ENCODE assay signal across 1 cellular context in the genomic region with DNA sequence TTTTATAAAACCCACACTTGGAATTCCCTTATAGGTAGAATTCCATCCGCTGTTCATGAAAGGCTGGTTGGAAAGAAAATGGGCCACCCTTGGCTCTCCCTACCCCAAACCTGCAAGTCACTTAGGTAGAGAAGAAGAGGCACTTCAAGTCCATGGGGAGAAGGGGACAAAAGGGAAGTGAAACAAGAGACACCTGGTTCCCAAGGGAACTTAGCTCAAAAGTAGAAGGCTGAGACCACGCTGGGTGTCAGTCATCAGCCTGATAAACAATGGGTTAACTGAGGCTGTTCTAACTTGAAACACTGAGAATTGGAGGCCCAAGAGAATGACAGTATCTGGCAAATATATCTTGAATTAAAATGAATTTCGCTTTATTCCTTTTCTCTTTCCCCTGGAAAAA.
TF ChIP-seq lines count a peak whose summit lies in the region.

No MANE protein-coding gene starts in this region.

TF ChIP-seq in GM23338, 12 proteins besides CTCF, POLR2A, EP300 and RAD21 (continued from another document):
- TF ChIP-seq, protein P1, sequence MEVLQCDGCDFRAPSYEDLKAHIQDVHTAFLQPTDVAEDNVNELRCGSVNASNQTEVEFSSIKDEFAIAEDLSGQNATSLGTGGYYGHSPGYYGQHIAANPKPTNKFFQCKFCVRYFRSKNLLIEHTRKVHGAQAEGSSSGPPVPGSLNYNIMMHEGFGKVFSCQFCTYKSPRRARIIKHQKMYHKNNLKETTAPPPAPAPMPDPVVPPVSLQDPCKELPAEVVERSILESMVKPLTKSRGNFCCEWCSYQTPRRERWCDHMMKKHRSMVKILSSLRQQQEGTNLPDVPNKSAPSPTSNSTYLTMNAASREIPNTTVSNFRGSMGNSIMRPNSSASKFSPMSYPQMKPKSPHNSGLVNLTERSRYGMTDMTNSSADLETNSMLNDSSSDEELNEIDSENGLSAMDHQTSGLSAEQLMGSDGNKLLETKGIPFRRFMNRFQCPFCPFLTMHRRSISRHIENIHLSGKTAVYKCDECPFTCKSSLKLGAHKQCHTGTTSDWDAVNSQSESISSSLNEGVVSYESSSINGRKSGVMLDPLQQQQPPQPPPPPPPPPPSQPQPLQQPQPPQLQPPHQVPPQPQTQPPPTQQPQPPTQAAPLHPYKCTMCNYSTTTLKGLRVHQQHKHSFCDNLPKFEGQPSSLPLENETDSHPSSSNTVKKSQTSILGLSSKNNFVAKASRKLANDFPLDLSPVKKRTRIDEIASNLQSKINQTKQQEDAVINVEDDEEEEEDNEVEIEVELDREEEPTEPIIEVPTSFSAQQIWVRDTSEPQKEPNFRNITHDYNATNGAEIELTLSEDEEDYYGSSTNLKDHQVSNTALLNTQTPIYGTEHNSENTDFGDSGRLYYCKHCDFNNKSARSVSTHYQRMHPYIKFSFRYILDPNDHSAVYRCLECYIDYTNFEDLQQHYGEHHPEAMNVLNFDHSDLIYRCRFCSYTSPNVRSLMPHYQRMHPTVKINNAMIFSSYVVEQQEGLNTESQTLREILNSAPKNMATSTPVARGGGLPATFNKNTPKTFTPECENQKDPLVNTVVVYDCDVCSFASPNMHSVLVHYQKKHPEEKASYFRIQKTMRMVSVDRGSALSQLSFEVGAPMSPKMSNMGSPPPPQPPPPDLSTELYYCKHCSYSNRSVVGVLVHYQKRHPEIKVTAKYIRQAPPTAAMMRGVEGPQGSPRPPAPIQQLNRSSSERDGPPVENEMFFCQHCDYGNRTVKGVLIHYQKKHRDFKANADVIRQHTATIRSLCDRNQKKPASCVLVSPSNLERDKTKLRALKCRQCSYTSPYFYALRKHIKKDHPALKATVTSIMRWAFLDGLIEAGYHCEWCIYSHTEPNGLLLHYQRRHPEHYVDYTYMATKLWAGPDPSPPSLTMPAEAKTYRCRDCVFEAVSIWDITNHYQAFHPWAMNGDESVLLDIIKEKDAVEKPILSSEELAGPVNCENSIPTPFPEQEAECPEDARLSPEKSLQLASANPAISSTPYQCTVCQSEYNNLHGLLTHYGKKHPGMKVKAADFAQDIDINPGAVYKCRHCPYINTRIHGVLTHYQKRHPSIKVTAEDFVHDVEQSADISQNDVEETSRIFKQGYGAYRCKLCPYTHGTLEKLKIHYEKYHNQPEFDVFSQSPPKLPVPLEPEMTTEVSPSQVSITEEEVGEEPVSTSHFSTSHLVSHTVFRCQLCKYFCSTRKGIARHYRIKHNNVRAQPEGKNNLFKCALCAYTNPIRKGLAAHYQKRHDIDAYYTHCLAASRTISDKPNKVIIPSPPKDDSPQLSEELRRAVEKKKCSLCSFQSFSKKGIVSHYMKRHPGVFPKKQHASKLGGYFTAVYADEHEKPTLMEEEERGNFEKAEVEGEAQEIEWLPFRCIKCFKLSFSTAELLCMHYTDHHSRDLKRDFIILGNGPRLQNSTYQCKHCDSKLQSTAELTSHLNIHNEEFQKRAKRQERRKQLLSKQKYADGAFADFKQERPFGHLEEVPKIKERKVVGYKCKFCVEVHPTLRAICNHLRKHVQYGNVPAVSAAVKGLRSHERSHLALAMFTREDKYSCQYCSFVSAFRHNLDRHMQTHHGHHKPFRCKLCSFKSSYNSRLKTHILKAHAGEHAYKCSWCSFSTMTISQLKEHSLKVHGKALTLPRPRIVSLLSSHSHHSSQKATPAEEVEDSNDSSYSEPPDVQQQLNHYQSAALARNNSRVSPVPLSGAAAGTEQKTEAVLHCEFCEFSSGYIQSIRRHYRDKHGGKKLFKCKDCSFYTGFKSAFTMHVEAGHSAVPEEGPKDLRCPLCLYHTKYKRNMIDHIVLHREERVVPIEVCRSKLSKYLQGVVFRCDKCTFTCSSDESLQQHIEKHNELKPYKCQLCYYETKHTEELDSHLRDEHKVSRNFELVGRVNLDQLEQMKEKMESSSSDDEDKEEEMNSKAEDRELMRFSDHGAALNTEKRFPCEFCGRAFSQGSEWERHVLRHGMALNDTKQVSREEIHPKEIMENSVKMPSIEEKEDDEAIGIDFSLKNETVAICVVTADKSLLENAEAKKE (CRISPR knock-in tag; IDR thresholded peaks at IDR 0.05): no peak
- TF ChIP-seq ZNF114 (CRISPR knock-in tag; IDR thresholded peaks at IDR 0.05) (no peak), STAT1 (IDR thresholded peaks at IDR 0.05; ENCODE audit: unreplicated experiment) (no peak), CREB1 (CRISPR knock-in tag; IDR thresholded peaks at IDR 0.05; ENCODE audit: low read depth) (no peak), NANOG (IDR thresholded peaks at IDR 0.05; ENCODE audit: borderline replicate concordance) (no peak), ZNF331 (CRISPR knock-in tag; IDR thresholded peaks at IDR 0.05; ENCODE audit: low read depth) (no peak), EZH2 (IDR thresholded peaks at IDR 0.05; ENCODE audit: low read depth, unreplicated experiment) (no peak)
- TF ChIP-seq, protein P2, sequence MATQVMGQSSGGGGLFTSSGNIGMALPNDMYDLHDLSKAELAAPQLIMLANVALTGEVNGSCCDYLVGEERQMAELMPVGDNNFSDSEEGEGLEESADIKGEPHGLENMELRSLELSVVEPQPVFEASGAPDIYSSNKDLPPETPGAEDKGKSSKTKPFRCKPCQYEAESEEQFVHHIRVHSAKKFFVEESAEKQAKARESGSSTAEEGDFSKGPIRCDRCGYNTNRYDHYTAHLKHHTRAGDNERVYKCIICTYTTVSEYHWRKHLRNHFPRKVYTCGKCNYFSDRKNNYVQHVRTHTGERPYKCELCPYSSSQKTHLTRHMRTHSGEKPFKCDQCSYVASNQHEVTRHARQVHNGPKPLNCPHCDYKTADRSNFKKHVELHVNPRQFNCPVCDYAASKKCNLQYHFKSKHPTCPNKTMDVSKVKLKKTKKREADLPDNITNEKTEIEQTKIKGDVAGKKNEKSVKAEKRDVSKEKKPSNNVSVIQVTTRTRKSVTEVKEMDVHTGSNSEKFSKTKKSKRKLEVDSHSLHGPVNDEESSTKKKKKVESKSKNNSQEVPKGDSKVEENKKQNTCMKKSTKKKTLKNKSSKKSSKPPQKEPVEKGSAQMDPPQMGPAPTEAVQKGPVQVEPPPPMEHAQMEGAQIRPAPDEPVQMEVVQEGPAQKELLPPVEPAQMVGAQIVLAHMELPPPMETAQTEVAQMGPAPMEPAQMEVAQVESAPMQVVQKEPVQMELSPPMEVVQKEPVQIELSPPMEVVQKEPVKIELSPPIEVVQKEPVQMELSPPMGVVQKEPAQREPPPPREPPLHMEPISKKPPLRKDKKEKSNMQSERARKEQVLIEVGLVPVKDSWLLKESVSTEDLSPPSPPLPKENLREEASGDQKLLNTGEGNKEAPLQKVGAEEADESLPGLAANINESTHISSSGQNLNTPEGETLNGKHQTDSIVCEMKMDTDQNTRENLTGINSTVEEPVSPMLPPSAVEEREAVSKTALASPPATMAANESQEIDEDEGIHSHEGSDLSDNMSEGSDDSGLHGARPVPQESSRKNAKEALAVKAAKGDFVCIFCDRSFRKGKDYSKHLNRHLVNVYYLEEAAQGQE (IDR thresholded peaks at IDR 0.05; ENCODE audit: unreplicated experiment): no peak
- TF ChIP-seq, protein P3, sequence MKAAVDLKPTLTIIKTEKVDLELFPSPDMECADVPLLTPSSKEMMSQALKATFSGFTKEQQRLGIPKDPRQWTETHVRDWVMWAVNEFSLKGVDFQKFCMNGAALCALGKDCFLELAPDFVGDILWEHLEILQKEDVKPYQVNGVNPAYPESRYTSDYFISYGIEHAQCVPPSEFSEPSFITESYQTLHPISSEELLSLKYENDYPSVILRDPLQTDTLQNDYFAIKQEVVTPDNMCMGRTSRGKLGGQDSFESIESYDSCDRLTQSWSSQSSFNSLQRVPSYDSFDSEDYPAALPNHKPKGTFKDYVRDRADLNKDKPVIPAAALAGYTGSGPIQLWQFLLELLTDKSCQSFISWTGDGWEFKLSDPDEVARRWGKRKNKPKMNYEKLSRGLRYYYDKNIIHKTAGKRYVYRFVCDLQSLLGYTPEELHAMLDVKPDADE (IDR thresholded peaks at IDR 0.05): no peak
